ENCODE assay signal across 12 cellular contexts in genomic region chr21:33973268-33973667, GRCh38.
"Had no signal": no experiment of that assay in that cellular context is flagged by ENCODE, and none has a peak within 500 bp of the region (broad histone marks: within the 10 kb centered on the region; RNA-seq: fewer than 3 reads in every experiment).

No MANE protein-coding gene starts in this region.

- H3K27me3 ChIP-seq: body of pancreas, gastroesophageal sphincter, tibial nerve had no signal

- H3K27me3 Mint-ChIP-seq: activated CD4-positive, alpha-beta T cell treated with anti-CD3 and anti-CD28 coated beads for 36 hours; activated T-cell treated with anti-CD3 and anti-CD28 coated beads, Interleukin-2, amount 50 U/mL, for 24 hours; central memory CD8-positive, alpha-beta T cell had no signal

- H3K9me3 Mint-ChIP-seq: central memory CD8-positive, alpha-beta T cell had no signal

- H3K4me3 Mint-ChIP-seq: activated CD4-positive, alpha-beta T cell treated with anti-CD3 and anti-CD28 coated beads for 36 hours; activated T-cell treated with anti-CD3 and anti-CD28 coated beads, Interleukin-2, amount 50 U/mL, for 24 hours; central memory CD8-positive, alpha-beta T cell had no signal

- H3K9me3 ChIP-seq: body of pancreas, gastroesophageal sphincter, tibial nerve had no signal

- H3K4me3 ChIP-seq: body of pancreas, gastroesophageal sphincter, tibial nerve had no signal

- H3K36me3 ChIP-seq: gastroesophageal sphincter, tibial nerve, WERI-Rb-1 had no signal

- DNase-seq: activated CD4-positive, alpha-beta T cell treated with anti-CD3 and anti-CD28 coated beads for 36 hours; activated effector memory CD4-positive, alpha-beta T cell treated with anti-CD3 and anti-CD28 coated beads, Interleukin-2, amount 50 U/mL, for 16 hours; activated T-cell treated with anti-CD3 and anti-CD28 coated beads, Interleukin-2, amount 50 U/mL, for 24 hours; body of pancreas; effector memory CD4-positive, alpha-beta T cell; islet precursor cell; left ventricle myocardium superior; T1000; WERI-Rb-1 had no signal

- ATAC-seq: activated CD4-positive, alpha-beta T cell treated with anti-CD3 and anti-CD28 coated beads for 36 hours; body of pancreas; gastroesophageal sphincter; left ventricle myocardium superior had no signal

- H3K27ac ChIP-seq: body of pancreas, gastroesophageal sphincter, tibial nerve, WERI-Rb-1 had no signal
